ENCODE assay signal across 1 cellular context in genomic region chr2:125167152-125167551, GRCh38.
TF ChIP-seq lines count a peak whose summit lies in the region.

No MANE protein-coding gene starts in this region.

TF ChIP-seq in GM12878, 131 proteins besides CTCF, POLR2A, EP300 and RAD21 (continued from another document):
- TF ChIP-seq, protein P1, sequence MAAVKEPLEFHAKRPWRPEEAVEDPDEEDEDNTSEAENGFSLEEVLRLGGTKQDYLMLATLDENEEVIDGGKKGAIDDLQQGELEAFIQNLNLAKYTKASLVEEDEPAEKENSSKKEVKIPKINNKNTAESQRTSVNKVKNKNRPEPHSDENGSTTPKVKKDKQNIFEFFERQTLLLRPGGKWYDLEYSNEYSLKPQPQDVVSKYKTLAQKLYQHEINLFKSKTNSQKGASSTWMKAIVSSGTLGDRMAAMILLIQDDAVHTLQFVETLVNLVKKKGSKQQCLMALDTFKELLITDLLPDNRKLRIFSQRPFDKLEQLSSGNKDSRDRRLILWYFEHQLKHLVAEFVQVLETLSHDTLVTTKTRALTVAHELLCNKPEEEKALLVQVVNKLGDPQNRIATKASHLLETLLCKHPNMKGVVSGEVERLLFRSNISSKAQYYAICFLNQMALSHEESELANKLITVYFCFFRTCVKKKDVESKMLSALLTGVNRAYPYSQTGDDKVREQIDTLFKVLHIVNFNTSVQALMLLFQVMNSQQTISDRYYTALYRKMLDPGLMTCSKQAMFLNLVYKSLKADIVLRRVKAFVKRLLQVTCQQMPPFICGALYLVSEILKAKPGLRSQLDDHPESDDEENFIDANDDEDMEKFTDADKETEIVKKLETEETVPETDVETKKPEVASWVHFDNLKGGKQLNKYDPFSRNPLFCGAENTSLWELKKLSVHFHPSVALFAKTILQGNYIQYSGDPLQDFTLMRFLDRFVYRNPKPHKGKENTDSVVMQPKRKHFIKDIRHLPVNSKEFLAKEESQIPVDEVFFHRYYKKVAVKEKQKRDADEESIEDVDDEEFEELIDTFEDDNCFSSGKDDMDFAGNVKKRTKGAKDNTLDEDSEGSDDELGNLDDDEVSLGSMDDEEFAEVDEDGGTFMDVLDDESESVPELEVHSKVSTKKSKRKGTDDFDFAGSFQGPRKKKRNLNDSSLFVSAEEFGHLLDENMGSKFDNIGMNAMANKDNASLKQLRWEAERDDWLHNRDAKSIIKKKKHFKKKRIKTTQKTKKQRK (IDR thresholded peaks at IDR 0.05; ENCODE audit: low read depth, low read length): no peak
- TF ChIP-seq, protein P2, sequence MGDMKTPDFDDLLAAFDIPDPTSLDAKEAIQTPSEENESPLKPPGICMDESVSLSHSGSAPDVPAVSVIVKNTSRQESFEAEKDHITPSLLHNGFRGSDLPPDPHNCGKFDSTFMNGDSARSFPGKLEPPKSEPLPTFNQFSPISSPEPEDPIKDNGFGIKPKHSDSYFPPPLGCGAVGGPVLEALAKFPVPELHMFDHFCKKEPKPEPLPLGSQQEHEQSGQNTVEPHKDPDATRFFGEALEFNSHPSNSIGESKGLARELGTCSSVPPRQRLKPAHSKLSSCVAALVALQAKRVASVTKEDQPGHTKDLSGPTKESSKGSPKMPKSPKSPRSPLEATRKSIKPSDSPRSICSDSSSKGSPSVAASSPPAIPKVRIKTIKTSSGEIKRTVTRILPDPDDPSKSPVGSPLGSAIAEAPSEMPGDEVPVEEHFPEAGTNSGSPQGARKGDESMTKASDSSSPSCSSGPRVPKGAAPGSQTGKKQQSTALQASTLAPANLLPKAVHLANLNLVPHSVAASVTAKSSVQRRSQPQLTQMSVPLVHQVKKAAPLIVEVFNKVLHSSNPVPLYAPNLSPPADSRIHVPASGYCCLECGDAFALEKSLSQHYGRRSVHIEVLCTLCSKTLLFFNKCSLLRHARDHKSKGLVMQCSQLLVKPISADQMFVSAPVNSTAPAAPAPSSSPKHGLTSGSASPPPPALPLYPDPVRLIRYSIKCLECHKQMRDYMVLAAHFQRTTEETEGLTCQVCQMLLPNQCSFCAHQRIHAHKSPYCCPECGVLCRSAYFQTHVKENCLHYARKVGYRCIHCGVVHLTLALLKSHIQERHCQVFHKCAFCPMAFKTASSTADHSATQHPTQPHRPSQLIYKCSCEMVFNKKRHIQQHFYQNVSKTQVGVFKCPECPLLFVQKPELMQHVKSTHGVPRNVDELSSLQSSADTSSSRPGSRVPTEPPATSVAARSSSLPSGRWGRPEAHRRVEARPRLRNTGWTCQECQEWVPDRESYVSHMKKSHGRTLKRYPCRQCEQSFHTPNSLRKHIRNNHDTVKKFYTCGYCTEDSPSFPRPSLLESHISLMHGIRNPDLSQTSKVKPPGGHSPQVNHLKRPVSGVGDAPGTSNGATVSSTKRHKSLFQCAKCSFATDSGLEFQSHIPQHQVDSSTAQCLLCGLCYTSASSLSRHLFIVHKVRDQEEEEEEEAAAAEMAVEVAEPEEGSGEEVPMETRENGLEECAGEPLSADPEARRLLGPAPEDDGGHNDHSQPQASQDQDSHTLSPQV (IDR thresholded peaks at IDR 0.05): no peak
- TF ChIP-seq CHD1 (IDR thresholded peaks at IDR 0.05; ENCODE audit: low read depth, low read length): no peak
- no peak for TF ChIP-seq STAT1 (conservative IDR thresholded peaks at IDR 0.05)
- TF ChIP-seq, protein P3, sequence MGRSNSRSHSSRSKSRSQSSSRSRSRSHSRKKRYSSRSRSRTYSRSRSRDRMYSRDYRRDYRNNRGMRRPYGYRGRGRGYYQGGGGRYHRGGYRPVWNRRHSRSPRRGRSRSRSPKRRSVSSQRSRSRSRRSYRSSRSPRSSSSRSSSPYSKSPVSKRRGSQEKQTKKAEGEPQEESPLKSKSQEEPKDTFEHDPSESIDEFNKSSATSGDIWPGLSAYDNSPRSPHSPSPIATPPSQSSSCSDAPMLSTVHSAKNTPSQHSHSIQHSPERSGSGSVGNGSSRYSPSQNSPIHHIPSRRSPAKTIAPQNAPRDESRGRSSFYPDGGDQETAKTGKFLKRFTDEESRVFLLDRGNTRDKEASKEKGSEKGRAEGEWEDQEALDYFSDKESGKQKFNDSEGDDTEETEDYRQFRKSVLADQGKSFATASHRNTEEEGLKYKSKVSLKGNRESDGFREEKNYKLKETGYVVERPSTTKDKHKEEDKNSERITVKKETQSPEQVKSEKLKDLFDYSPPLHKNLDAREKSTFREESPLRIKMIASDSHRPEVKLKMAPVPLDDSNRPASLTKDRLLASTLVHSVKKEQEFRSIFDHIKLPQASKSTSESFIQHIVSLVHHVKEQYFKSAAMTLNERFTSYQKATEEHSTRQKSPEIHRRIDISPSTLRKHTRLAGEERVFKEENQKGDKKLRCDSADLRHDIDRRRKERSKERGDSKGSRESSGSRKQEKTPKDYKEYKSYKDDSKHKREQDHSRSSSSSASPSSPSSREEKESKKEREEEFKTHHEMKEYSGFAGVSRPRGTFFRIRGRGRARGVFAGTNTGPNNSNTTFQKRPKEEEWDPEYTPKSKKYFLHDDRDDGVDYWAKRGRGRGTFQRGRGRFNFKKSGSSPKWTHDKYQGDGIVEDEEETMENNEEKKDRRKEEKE (IDR thresholded peaks at IDR 0.05): no peak
- no peak for TF ChIP-seq NR2C1 (IDR thresholded peaks at IDR 0.05)
- TF ChIP-seq IKZF2 (IDR thresholded peaks at IDR 0.05): no peak
- TF ChIP-seq ETV6 (conservative IDR thresholded peaks at IDR 0.05 in 1 of 2, IDR thresholded peaks at IDR 0.05 in 1 of 2; ENCODE audit: borderline replicate concordance in 1 of 2, low read depth in 1 of 2): peak in 1 of 2 experiments; percentile 49; a peak in 1 of 4 replicates
- TF ChIP-seq SP1 (IDR thresholded peaks at IDR 0.05; ENCODE audit: low read depth, low read length): no peak
- TF ChIP-seq TCF7 (IDR thresholded peaks at IDR 0.05; ENCODE audit: borderline replicate concordance): no peak
- TF ChIP-seq, protein P4, sequence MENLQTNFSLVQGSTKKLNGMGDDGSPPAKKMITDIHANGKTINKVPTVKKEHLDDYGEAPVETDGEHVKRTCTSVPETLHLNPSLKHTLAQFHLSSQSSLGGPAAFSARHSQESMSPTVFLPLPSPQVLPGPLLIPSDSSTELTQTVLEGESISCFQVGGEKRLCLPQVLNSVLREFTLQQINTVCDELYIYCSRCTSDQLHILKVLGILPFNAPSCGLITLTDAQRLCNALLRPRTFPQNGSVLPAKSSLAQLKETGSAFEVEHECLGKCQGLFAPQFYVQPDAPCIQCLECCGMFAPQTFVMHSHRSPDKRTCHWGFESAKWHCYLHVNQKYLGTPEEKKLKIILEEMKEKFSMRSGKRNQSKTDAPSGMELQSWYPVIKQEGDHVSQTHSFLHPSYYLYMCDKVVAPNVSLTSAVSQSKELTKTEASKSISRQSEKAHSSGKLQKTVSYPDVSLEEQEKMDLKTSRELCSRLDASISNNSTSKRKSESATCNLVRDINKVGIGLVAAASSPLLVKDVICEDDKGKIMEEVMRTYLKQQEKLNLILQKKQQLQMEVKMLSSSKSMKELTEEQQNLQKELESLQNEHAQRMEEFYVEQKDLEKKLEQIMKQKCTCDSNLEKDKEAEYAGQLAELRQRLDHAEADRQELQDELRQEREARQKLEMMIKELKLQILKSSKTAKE (IDR thresholded peaks at IDR 0.05; ENCODE audit: low read depth, poor library complexity, severe bottlenecking): no peak
- no peak for TF ChIP-seq POLR2AphosphoS5 (IDR thresholded peaks at IDR 0.05; ENCODE audit: low read length)
- no peak for TF ChIP-seq SREBF1 (IDR thresholded peaks at IDR 0.05; ENCODE audit: low read length)
- peak; percentile 62; the same call in 1 of the 2 replicates for TF ChIP-seq CREM (IDR thresholded peaks at IDR 0.05; ENCODE audit: low read depth)
- no peak for TF ChIP-seq FOXK2 (IDR thresholded peaks at IDR 0.05)
- peak; percentile 18; the same call in 1 of the 2 replicates for TF ChIP-seq IRF4 (IDR thresholded peaks at IDR 0.05; ENCODE audit: low read depth, low read length)
- TF ChIP-seq ATF7 (IDR thresholded peaks at IDR 0.05; ENCODE audit: low read depth): no peak
- TF ChIP-seq NFIC (IDR thresholded peaks at IDR 0.05; ENCODE audit: low read depth, low read length): peak; percentile 79
- no peak for TF ChIP-seq ZNF384 (IDR thresholded peaks at IDR 0.05; ENCODE audit: borderline replicate concordance, low read depth, low read length)
- TF ChIP-seq, protein P5, sequence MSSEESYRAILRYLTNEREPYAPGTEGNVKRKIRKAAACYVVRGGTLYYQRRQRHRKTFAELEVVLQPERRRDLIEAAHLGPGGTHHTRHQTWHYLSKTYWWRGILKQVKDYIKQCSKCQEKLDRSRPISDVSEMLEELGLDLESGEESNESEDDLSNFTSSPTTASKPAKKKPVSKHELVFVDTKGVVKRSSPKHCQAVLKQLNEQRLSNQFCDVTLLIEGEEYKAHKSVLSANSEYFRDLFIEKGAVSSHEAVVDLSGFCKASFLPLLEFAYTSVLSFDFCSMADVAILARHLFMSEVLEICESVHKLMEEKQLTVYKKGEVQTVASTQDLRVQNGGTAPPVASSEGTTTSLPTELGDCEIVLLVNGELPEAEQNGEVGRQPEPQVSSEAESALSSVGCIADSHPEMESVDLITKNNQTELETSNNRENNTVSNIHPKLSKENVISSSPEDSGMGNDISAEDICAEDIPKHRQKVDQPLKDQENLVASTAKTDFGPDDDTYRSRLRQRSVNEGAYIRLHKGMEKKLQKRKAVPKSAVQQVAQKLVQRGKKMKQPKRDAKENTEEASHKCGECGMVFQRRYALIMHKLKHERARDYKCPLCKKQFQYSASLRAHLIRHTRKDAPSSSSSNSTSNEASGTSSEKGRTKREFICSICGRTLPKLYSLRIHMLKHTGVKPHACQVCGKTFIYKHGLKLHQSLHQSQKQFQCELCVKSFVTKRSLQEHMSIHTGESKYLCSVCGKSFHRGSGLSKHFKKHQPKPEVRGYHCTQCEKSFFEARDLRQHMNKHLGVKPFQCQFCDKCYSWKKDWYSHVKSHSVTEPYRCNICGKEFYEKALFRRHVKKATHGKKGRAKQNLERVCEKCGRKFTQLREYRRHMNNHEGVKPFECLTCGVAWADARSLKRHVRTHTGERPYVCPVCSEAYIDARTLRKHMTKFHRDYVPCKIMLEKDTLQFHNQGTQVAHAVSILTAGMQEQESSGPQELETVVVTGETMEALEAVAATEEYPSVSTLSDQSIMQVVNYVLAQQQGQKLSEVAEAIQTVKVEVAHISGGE (CRISPR knock-in tag; IDR thresholded peaks at IDR 0.05): no peak
